Comparison of ENCODE assay signal across 13 cellular contexts in genomic region chr2:229712125-229712524, GRCh38. TPM values are rescaled to one million over a fixed set of nuclear protein-coding genes. Genes with fewer than 3 reads are reported as not detected.
DNase-seq lines count a peak whose midpoint lies in the region; ATAC-seq and TF ChIP-seq lines count a peak whose summit lies in the region.
"Had no signal": no experiment of that assay in that cellular context is flagged by ENCODE, and none has a peak within 500 bp of the region (broad histone marks: within the 10 kb centered on the region; RNA-seq: fewer than 3 reads in every experiment).

No MANE protein-coding gene starts in this region.

- H3K4me3 Mint-ChIP-seq in Calu3 (ENCODE audit: low read depth, unreplicated experiment): no peak overlapping the region
- peak overlapping the region; percentile 73 for H3K4me3 Mint-ChIP-seq in glutamatergic neuron (ENCODE audit: unreplicated experiment)
- no peak overlapping the region for H3K4me3 Mint-ChIP-seq in progenitor cell of endocrine pancreas (ENCODE audit: low read depth)

- CTCF ChIA-PET in Calu3 (lab: Charles Lee): interaction anchor here (0.6 kb wide), 1 partner anchor 77 kb away, joined by 6 read pairs; no protein-coding TSS in a partner anchor

- H3K9me3 Mint-ChIP-seq in Calu3 (ENCODE audit: low read depth, unreplicated experiment): no peaks in the 10 kb centered on the region
- peaks cover 7% of the 10 kb centered on the region for H3K9me3 Mint-ChIP-seq in glutamatergic neuron (ENCODE audit: unreplicated experiment)
- no peaks in the 10 kb centered on the region for H3K9me3 Mint-ChIP-seq in progenitor cell of endocrine pancreas (ENCODE audit: low read depth)

- H3K27me3 Mint-ChIP-seq in Calu3 (ENCODE audit: unreplicated experiment) (peaks cover 49% of the 10 kb centered on the region), glutamatergic neuron (ENCODE audit: unreplicated experiment) (peaks cover 7% of the 10 kb centered on the region), progenitor cell of endocrine pancreas (peaks cover 77% of the 10 kb centered on the region)

- H3K4me1 Mint-ChIP-seq in Calu3 (ENCODE audit: low read depth, unreplicated experiment) (no peaks in the 10 kb centered on the region), glutamatergic neuron (ENCODE audit: low read depth, unreplicated experiment) (peaks cover 12% of the 10 kb centered on the region), progenitor cell of endocrine pancreas (ENCODE audit: low read depth) (peaks cover 4% of the 10 kb centered on the region)

- H3K9ac ChIP-seq in SK-N-MC (ENCODE audit: insufficient read length): no peak overlapping the region

- no peak for DNase-seq in Calu3
- peak; percentile 27 for DNase-seq in H4 (ENCODE audit: low spot score)
- DNase-seq in SK-N-MC (ENCODE audit: low read depth, low spot score): no peak
- DNase-seq in glutamatergic neuron: no peak
- DNase-seq in Ammon's horn (ENCODE audit: low spot score): no peak
- no peak for DNase-seq in progenitor cell of endocrine pancreas (ENCODE audit: low spot score, unreplicated experiment)
- DNase-seq: activated CD4-positive, CD25-positive, alpha-beta regulatory T cell; activated T-cell treated with anti-CD3 and anti-CD28 coated beads, Interleukin-2, amount 50 U/mL, for 1 hour; NCI-H1092 treated with DMSO at 0.1 percent for 48 hours; NCI-H526 had no signal

- no peaks in the 10 kb centered on the region for H3K9me3 ChIP-seq in SK-N-MC (ENCODE audit: low read depth, low read length)

- no TSS peak for BruUV-seq in Calu3 (replicated peaks; lab: Mats Ljungman, UMichigan)

- no peaks in the 10 kb centered on the region for H3K36me3 ChIP-seq in SK-N-MC (ENCODE audit: insufficient read depth, low read length)

- H3K27ac Mint-ChIP-seq in Calu3 (ENCODE audit: unreplicated experiment): no peak overlapping the region
- H3K27ac Mint-ChIP-seq in glutamatergic neuron (ENCODE audit: unreplicated experiment): no peak overlapping the region
- H3K27ac Mint-ChIP-seq in progenitor cell of endocrine pancreas: no peak overlapping the region

- H3K36me3 Mint-ChIP-seq in Calu3 (ENCODE audit: insufficient read depth, unreplicated experiment) (peaks cover 6% of the 10 kb centered on the region), glutamatergic neuron (ENCODE audit: unreplicated experiment) (peaks cover 6% of the 10 kb centered on the region), progenitor cell of endocrine pancreas (ENCODE audit: insufficient read depth) (no peaks in the 10 kb centered on the region)

- peak; percentile 22 for TF ChIP-seq CTCF in Calu3 (IDR thresholded peaks at IDR 0.05; ENCODE audit: unreplicated experiment)
- no peak for TF ChIP-seq CTCF in glutamatergic neuron (IDR thresholded peaks at IDR 0.05; ENCODE audit: partially characterized antibody, unreplicated experiment)
- no peak for TF ChIP-seq CTCF in progenitor cell of endocrine pancreas (IDR thresholded peaks at IDR 0.05; ENCODE audit: unreplicated experiment)

- peak overlapping the region; percentile 89; the same call in 1 of the 2 replicates for H3K4me3 ChIP-seq in SK-N-MC

- no peak for ATAC-seq in HG03108 (IDR thresholded peaks at IDR 0.05; ENCODE audit: unreplicated experiment)
- ATAC-seq in GM21390 (IDR thresholded peaks at IDR 0.05; ENCODE audit: unreplicated experiment): no peak
- ATAC-seq: SK-N-SH treated with all-trans-retinoic acid at 6 μM for 48 hours had no signal

- H3K27ac ChIP-seq in SK-N-MC: no peak overlapping the region

- intact Hi-C loops in Calu3 (cut with micrococcal nuclease; ENCODE audit: unreplicated experiment): loop anchor here (5.0 to 10.0 kb wide), 2 partner anchors 277 to 440 kb away; partner anchors contain the start of gene PID1

RNA-seq across cellular contexts. Expression of gene DNER, which starts 2.2 kb away (rescaled TPM):
- total RNA-seq in Calu3 (2022) (0.88 and 1.1 TPM in 2 replicates), glutamatergic neuron (ENCODE audit: unreplicated experiment) (36.0 TPM), progenitor cell of endocrine pancreas (0.91 TPM in 2 replicates)
- total RNA-seq in H4 (2014; rRNA removed; shearing (Covaris generic)): 7.1 and 8.7 TPM in 2 replicates
